Comparison of ENCODE assay signal across 21 cellular contexts in the genomic region with DNA sequence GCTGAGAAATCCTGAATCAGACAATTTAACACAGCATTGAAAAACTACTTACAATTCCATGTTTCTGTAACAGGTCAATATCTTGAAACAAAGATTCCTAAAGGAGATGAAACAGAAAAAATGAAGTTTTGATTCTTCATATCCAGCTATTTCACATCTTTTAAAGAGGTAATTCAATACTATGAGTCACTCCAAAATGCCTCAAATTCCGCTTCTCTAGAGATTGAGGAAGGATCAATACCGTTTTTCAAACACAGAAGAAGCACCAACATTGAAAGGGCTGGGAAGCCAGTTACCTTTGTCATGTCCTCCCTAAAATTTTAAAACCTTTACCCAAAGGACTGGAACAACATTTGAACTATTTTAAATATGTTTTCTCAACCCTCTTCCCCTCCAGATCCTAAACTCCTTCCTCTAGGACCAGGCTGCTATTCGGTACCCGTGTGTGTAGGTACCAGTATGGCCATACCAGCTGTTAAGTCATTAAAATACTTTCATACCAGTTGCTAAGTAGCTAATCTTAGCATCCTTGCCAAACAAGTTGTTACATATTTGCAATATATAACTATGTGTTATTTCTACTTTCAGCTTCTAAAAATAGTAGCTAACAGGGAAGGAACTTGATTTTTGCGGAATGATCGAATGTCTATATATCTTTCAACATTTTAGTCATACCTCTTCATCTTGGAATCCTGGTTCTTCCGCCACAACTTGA. TPM values are rescaled to one million over a fixed set of nuclear protein-coding genes. Genes with fewer than 3 reads are reported as not detected.
A peak's percentile ranks its signal among the peaks of the same experiment; 100 is the strongest.
DNase-seq lines count a peak whose midpoint lies in the region; ATAC-seq, FAIRE-seq and TF ChIP-seq lines count a peak whose summit lies in the region.
"Had no signal": no experiment of that assay in that cellular context is flagged by ENCODE, and none has a peak within 500 bp of the region (broad histone marks: within the 10 kb centered on the region; RNA-seq: fewer than 3 reads in every experiment).

No MANE protein-coding gene starts in this region.

- H4K20me1 ChIP-seq in mammary epithelial cell (ENCODE audit: insufficient read depth, low read length) = no peaks in the 10 kb centered on the region

- TF ChIP-seq POLR2A in GM12892 (IDR thresholded peaks at IDR 0.05; ENCODE audit: low read depth, low read length) = no peak

- DNase-seq in CD4-positive, alpha-beta T cell = no peak
- DNase-seq in neural crest cell (ENCODE audit: low read depth, low spot score) (no peak), NCI-H2196 treated with DMSO at 0.1 percent for 48 hours (lab: John Stamatoyannopoulos, UW; ENCODE audit: unreplicated experiment) (no peak), mammary epithelial cell (no peak), GM12892 (ENCODE audit: insufficient read length) (no peak), islet precursor cell (no peak)
- DNase-seq: activated CD4-positive, alpha-beta T cell treated with anti-CD3 and anti-CD28 coated beads, Interleukin-2, amount 50 U/mL, for 48 hours; activated naive CD8-positive, alpha-beta T cell treated with anti-CD3 and anti-CD28 coated beads, Interleukin-2, amount 10 ng/mL, durations not matched to agents 7 days and 5 days; GOT3; left colon; NCI-H146; NCI-H748 treated with DMSO at 0.1 percent for 48 hours; stimulated activated CD4-positive, alpha-beta T cell treated with anti-CD3 and anti-CD28 coated beads, Interleukin-15, amount 100 ng/mL, for 24 hours; thyroid gland had no signal

- CTCF ChIA-PET in CD4-positive, alpha-beta T cell (lab: Charles Lee) = interaction anchor here (1.4 kb wide), 1 partner anchor 1591 kb away, joined by 3 read pairs; no protein-coding TSS in a partner anchor
- CTCF ChIA-PET in HEK293 (lab: Yijun Ruan, JAX) (interaction anchor here (0.7 to 1.2 kb wide), 2 partner anchors 154 to 515 kb away, joined by 3 to 5 read pairs; no protein-coding TSS in a partner anchor), mammary epithelial cell (lab: Charles Lee; ENCODE audit: low non-redundant PET) (no interaction called here)

- 61% methylated on average over 7 of the region's 7 CpGs for WGBS in mammary epithelial cell (ENCODE audit: low coverage, missing lambda C conversion rate)

- no peak overlapping the region for H2AFZ ChIP-seq in mammary epithelial cell (ENCODE audit: low read depth, low read length)

- H3K36me3 Mint-ChIP-seq in CD4-positive, alpha-beta T cell (ENCODE audit: low read depth) = no peaks in the 10 kb centered on the region
- H3K36me3 Mint-ChIP-seq in brain = no peaks in the 10 kb centered on the region
- H3K36me3 Mint-ChIP-seq in neural crest cell (ENCODE audit: low read depth) = no peaks in the 10 kb centered on the region
- H3K36me3 Mint-ChIP-seq: WTC11 had no signal

- peak overlapping the region; percentile 78 for H3K4me3 Mint-ChIP-seq in CD4-positive, alpha-beta T cell
- H3K4me3 Mint-ChIP-seq in brain (peak overlapping the region; percentile 24 to 60 (median 27)), neural crest cell (peak overlapping the region; percentile 28)
- H3K4me3 Mint-ChIP-seq: activated naive CD8-positive, alpha-beta T cell treated with anti-CD3 and anti-CD28 coated beads, Interleukin-2, amount 10 ng/mL, durations not matched to agents 7 days and 5 days; WTC11 had no signal

- H3K27ac ChIP-seq in CD4-positive, alpha-beta T cell (ENCODE audit: low read depth, low read length) = no peak overlapping the region
- H3K27ac ChIP-seq in HEK293 (ENCODE audit: extremely low read depth, low read depth, low read length) (0 out of 2 replicates have a peak overlapping the region, but pooled peaks have one; percentile 20), mammary epithelial cell (ENCODE audit: insufficient read depth, low read depth, low read length) (no peak overlapping the region)
- H3K27ac ChIP-seq: breast epithelium, thyroid gland had no signal

- intact Hi-C loops in CD4-positive, alpha-beta T cell (cut with DNase I, micrococcal nuclease) = loop anchor here in 1 of 2 experiments (1.0 to 5.0 kb wide), 2 partner anchors 58 to 250 kb away; partner anchors contain the start of gene CSNK1E
- intact Hi-C loops in mammary epithelial cell (cut with micrococcal nuclease) = no loop called here

- no peaks in the 10 kb centered on the region for H3K79me2 ChIP-seq in mammary epithelial cell (ENCODE audit: insufficient read depth, low read length)

- POLR2A ChIA-PET in CD4-positive, alpha-beta T cell (lab: Charles Lee) = no interaction called here
- POLR2A ChIA-PET in HEK293 (lab: Yijun Ruan, JAX) = no interaction called here

- H3K4me1 ChIP-seq in HEK293 (ENCODE audit: control insufficient read depth, insufficient read depth, low read length) (peaks cover 20% of the 10 kb centered on the region), mammary epithelial cell (ENCODE audit: insufficient read depth, low read length) (peaks cover 16% of the 10 kb centered on the region)

- FAIRE-seq in GM12892 (lab: Jason Lieb, UNC) = no peak

- no peak for ATAC-seq in CD4-positive, alpha-beta T cell (ENCODE audit: poor library complexity)
- ATAC-seq: gastroesophageal sphincter, left colon, WTC11 had no signal

- dilution Hi-C loops in mammary epithelial cell (cut with HindIII; ENCODE audit: low sequenced_read_pairs) = loop anchor here (5.0 kb wide), 3 partner anchors 40 to 140 kb away; no protein-coding TSS in a partner anchor

- H3K9ac ChIP-seq in mammary epithelial cell (ENCODE audit: insufficient read depth, low read length) = no peak overlapping the region

- no peak for TF ChIP-seq CTCF in CD4-positive, alpha-beta T cell (IDR thresholded peaks at IDR 0.05)
- TF ChIP-seq CTCF in HEK293 (tag by site-specific recombination; IDR thresholded peaks at IDR 0.05) = no peak
- TF ChIP-seq CTCF in brain (conservative IDR thresholded peaks at IDR 0.05) = no peak
- TF ChIP-seq CTCF in neural crest cell (conservative IDR thresholded peaks at IDR 0.05) = no peak
- TF ChIP-seq CTCF in mammary epithelial cell (conservative IDR thresholded peaks at IDR 0.05 in 1 of 2, IDR thresholded peaks at IDR 0.05 in 1 of 2; ENCODE audit: extremely low read depth in 1 of 2, insufficient read depth in 1 of 2, low read depth in 1 of 2, low read length in 2 of 2) = no peak

- no peaks in the 10 kb centered on the region for H3K27me3 Mint-ChIP-seq in CD4-positive, alpha-beta T cell
- H3K27me3 Mint-ChIP-seq in brain = peaks cover 3% of the 10 kb centered on the region
- peaks cover 6% of the 10 kb centered on the region for H3K27me3 Mint-ChIP-seq in neural crest cell (ENCODE audit: low read depth)
- H3K27me3 Mint-ChIP-seq: activated naive CD8-positive, alpha-beta T cell treated with anti-CD3 and anti-CD28 coated beads, Interleukin-2, amount 10 ng/mL, durations not matched to agents 7 days and 5 days had no signal

- no peaks in the 10 kb centered on the region for H3K9me3 Mint-ChIP-seq in CD4-positive, alpha-beta T cell
- no peaks in the 10 kb centered on the region for H3K9me3 Mint-ChIP-seq in brain
- no peaks in the 10 kb centered on the region for H3K9me3 Mint-ChIP-seq in neural crest cell
- H3K9me3 Mint-ChIP-seq: activated naive CD8-positive, alpha-beta T cell treated with anti-CD3 and anti-CD28 coated beads, Interleukin-2, amount 10 ng/mL, durations not matched to agents 7 days and 5 days; WTC11 had no signal

- in situ Hi-C loops in mammary epithelial cell (cut with MboI; ENCODE audit: low sequenced_read_pairs in 2 of 2) = loop anchor here in 1 of 2 donors (25.0 kb wide), 1 partner anchor 505 kb away; the partner anchor contains the start of gene PICK1

- no TSS peak for BruUV-seq in mammary epithelial cell (replicated peaks; lab: Mats Ljungman, UMichigan)

- H3K4me3 ChIP-seq in HEK293 (ENCODE audit: low read depth, low read length) = no peak overlapping the region
- no peak overlapping the region for H3K4me3 ChIP-seq in mammary epithelial cell (replicated peaks in 1 of 3; ENCODE audit: insufficient read depth in 1 of 3, low read depth in 2 of 3, low read length in 3 of 3)
- H3K4me3 ChIP-seq: breast epithelium, gastroesophageal sphincter, right atrium auricular region, thyroid gland had no signal

- H3K4me2 ChIP-seq in mammary epithelial cell (ENCODE audit: insufficient read depth, low read depth, low read length) = no peak overlapping the region

- H3K36me3 ChIP-seq in HEK293 (ENCODE audit: control insufficient read depth in 2 of 2, insufficient read depth in 1 of 2, low read length in 2 of 2) (no peaks in the 10 kb centered on the region), mammary epithelial cell (ENCODE audit: insufficient read depth, low read length) (no peaks in the 10 kb centered on the region)
- H3K36me3 ChIP-seq: breast epithelium, gastroesophageal sphincter, right atrium auricular region, thyroid gland had no signal

- peaks cover 17% of the 10 kb centered on the region for H3K4me1 Mint-ChIP-seq in CD4-positive, alpha-beta T cell (ENCODE audit: low read depth)
- H3K4me1 Mint-ChIP-seq in brain = peaks cover 57% of the 10 kb centered on the region
- peaks cover 21% of the 10 kb centered on the region for H3K4me1 Mint-ChIP-seq in neural crest cell

- H3K27ac Mint-ChIP-seq in CD4-positive, alpha-beta T cell = peak overlapping the region; percentile 48
- H3K27ac Mint-ChIP-seq in brain (peak overlapping the region in 4 of 5 experiments; percentile 11 to 94 (median 85)), neural crest cell (ENCODE audit: unreplicated experiment) (no peak overlapping the region)
- H3K27ac Mint-ChIP-seq: activated naive CD8-positive, alpha-beta T cell treated with anti-CD3 and anti-CD28 coated beads, Interleukin-2, amount 10 ng/mL, durations not matched to agents 7 days and 5 days; WTC11 had no signal

- H3K9me3 ChIP-seq in CD4-positive, alpha-beta T cell (ENCODE audit: control insufficient read depth, low read length) = no peaks in the 10 kb centered on the region
- no peaks in the 10 kb centered on the region for H3K9me3 ChIP-seq in HEK293 (ENCODE audit: control insufficient read depth, insufficient read depth, low read depth, low read length)
- H3K9me3 ChIP-seq in mammary epithelial cell (replicated peaks; ENCODE audit: insufficient read depth, low read length) = no peaks in the 10 kb centered on the region
- H3K9me3 ChIP-seq: breast epithelium, gastroesophageal sphincter, right atrium auricular region, thyroid gland had no signal

- no peaks in the 10 kb centered on the region for H3K27me3 ChIP-seq in CD4-positive, alpha-beta T cell (ENCODE audit: control insufficient read depth, insufficient read depth, low read length)
- H3K27me3 ChIP-seq in mammary epithelial cell (ENCODE audit: insufficient read depth, low read length) = no peaks in the 10 kb centered on the region
- H3K27me3 ChIP-seq: breast epithelium, gastroesophageal sphincter, right atrium auricular region, thyroid gland had no signal

TF ChIP-seq in HEK293, 187 proteins besides CTCF, POLR2A, EP300 and RAD21 (continues in another document):
- TF ChIP-seq ZNF629 (tag by site-specific recombination; IDR thresholded peaks at IDR 0.05) (no peak), ZNF133 (tag by site-specific recombination; IDR thresholded peaks at IDR 0.05) (no peak), ZNF169 (tag by site-specific recombination; IDR thresholded peaks at IDR 0.05) (no peak)

RNA-seq across cellular contexts. Expression of gene DMC1, which starts 2.3 kb away (rescaled TPM):
- under 1 TPM; 0.52 to 0.95 TPM for total RNA-seq in CD4-positive, alpha-beta T cell
- 9.6 TPM for polyA plus RNA-seq in brain (ENCODE audit: insufficient read depth, low read depth, low replicate concordance)
- 8.1 and 9.0 TPM in 2 replicates for total RNA-seq in neural crest cell
- 1 to 10 TPM in 1 of 2 donors, under 1 TPM in 1; 0.50 to 1.3 TPM for total RNA-seq in mammary epithelial cell
- 0.22 TPM for polyA plus RNA-seq in mammary epithelial cell
- polyA minus RNA-seq in mammary epithelial cell = not detected
- polyA plus RNA-seq in GM12892 (2012; ENCODE audit: missing spikeins) = 8.2 TPM
- total RNA-seq: SK-MEL-5 had no signal

Comparison
In these comparisons a context has a peak if more than half of its experiments do, and no peak if none do; other contexts are left out.
1. H3K4me3 Mint-ChIP-seq: peak in every context shown above with its lines; median percentile 78 in CD4-positive, alpha-beta T cell; 28 in neural crest cell; 27 in brain.